ENCODE assay signal across 1 cellular context in genomic region chr2:30300456-30301221, GRCh38.
TF ChIP-seq lines count a peak whose summit lies in the region.

No MANE protein-coding gene starts in this region.

TF ChIP-seq in H1, 55 proteins besides CTCF, POLR2A, EP300 and RAD21 (continued from another document):
- TF ChIP-seq CHD7 (IDR thresholded peaks at IDR 0.05; ENCODE audit: insufficient replicate concordance, low read length) (no peak), PHF8 (conservative IDR thresholded peaks at IDR 0.05; ENCODE audit: low read depth, low read length) (no peak), BACH1 (IDR thresholded peaks at IDR 0.05; ENCODE audit: low read length) (no peak), GABPA (IDR thresholded peaks at IDR 0.05; ENCODE audit: borderline replicate concordance, insufficient read depth, low read length) (no peak), SP1 (IDR thresholded peaks at IDR 0.05; ENCODE audit: low read depth, low read length) (no peak), BRCA1 (IDR thresholded peaks at IDR 0.05; ENCODE audit: low read depth, low read length) (no peak), MAFK (IDR thresholded peaks at IDR 0.05; ENCODE audit: low read depth, low read length) (no peak), HDAC6 (IDR thresholded peaks at IDR 0.05; ENCODE audit: low read depth, low read length) (no peak), MAX (IDR thresholded peaks at IDR 0.05) (no peak), POLR2AphosphoS5 (IDR thresholded peaks at IDR 0.05; ENCODE audit: low read depth, low read length) (no peak), RNF2 (IDR thresholded peaks at IDR 0.05; ENCODE audit: borderline replicate concordance, low read depth, low read length, missing control alignments, poor library complexity, severe bottlenecking) (no peak), SIN3A (conservative IDR thresholded peaks at IDR 0.05 in 1 of 2, IDR thresholded peaks at IDR 0.05 in 1 of 2; ENCODE audit: low read depth in 1 of 2, low read length in 2 of 2) (no peak), TAF7 (optimal IDR thresholded peaks at IDR 0.05; ENCODE audit: borderline replicate concordance, low read depth, low read length) (no peak), TEAD4 (IDR thresholded peaks at IDR 0.05; ENCODE audit: low read depth, low read length) (no peak), TBP (IDR thresholded peaks at IDR 0.05; ENCODE audit: low read depth, low read length) (no peak), USF2 (IDR thresholded peaks at IDR 0.05; ENCODE audit: low read length) (no peak), SIRT6 (IDR thresholded peaks at IDR 0.05; ENCODE audit: low read length) (no peak)
TF ChIP-seq in H1: peak in this region for 0.
